ENCODE assay signal across 10 cellular contexts in genomic region chr10:3779146-3779707, GRCh38. TPM values are rescaled to one million over a fixed set of nuclear protein-coding genes. Genes with fewer than 3 reads are reported as not detected.
DNase-seq lines count a peak whose midpoint lies in the region; ATAC-seq, FAIRE-seq and TF ChIP-seq lines count a peak whose summit lies in the region.
"Had no signal": no experiment of that assay in that cellular context is flagged by ENCODE, and none has a peak within 500 bp of the region (broad histone marks: within the 10 kb centered on the region; RNA-seq: fewer than 3 reads in every experiment).

No MANE protein-coding gene starts in this region.

- no peaks in the 10 kb centered on the region for H3K27me3 ChIP-seq in bronchial epithelial cell (ENCODE audit: control insufficient read depth, insufficient read depth, low read length)
- no peaks in the 10 kb centered on the region for H3K27me3 ChIP-seq in upper lobe of left lung
- no peaks in the 10 kb centered on the region for H3K27me3 ChIP-seq in WERI-Rb-1 (ENCODE audit: insufficient read depth, low read depth, severe bottlenecking)

- 15 to 28% methylated on average over 12 to 14 of the region's 14 CpGs for WGBS in lower leg skin, 2 donors
- WGBS in upper lobe of left lung, 2 donors: 77 to 90% methylated on average over 5 to 14 of the region's 14 CpGs

- ATAC-seq in left cardiac atrium (no peak), upper lobe of left lung (ENCODE audit: low FRiP score in 2 of 2) (no peak), HG03457 (IDR thresholded peaks at IDR 0.05; ENCODE audit: unreplicated experiment) (no peak)

- FAIRE-seq in bronchial epithelial cell (lab: Jason Lieb, UNC): no peak

- TF ChIP-seq EP300 in upper lobe of left lung (IDR thresholded peaks at IDR 0.05): no peak

- H3K36me3 ChIP-seq in bronchial epithelial cell (ENCODE audit: control insufficient read depth, insufficient read depth, low read length): peaks cover 31% of the 10 kb centered on the region
- peaks cover 30 to 84% (median 50%) of the 10 kb centered on the region in 4 donors for H3K36me3 ChIP-seq in upper lobe of left lung
- H3K36me3 ChIP-seq in WERI-Rb-1: peaks cover 43% of the 10 kb centered on the region

- DNase-seq in cardiac septum (ENCODE audit: low spot score) (peak; percentile 74), left cardiac atrium (no peak), bronchial epithelial cell (ENCODE audit: low read depth) (peak; percentile 27), lower leg skin (ENCODE audit: low spot score in 2 of 2) (no peak), upper lobe of left lung (peak in 1 of 2 donors; percentile 68), WERI-Rb-1 (no peak), GM10266 (ENCODE audit: extremely low spot score) (no peak)
- DNase-seq: DMS79; effector CD4-positive, alpha-beta T cell had no signal

- H3K27ac ChIP-seq in upper lobe of left lung (peak overlapping the region; percentile 100), WERI-Rb-1 (no peak overlapping the region)

- peaks cover 61 to 77% (median 65%) of the 10 kb centered on the region in 4 donors for H3K4me1 ChIP-seq in upper lobe of left lung

- intact Hi-C loops in cardiac septum (cut with DNase I): loop anchor here (5.0 kb wide), 2 partner anchors 252 to 327 kb away; no protein-coding TSS in a partner anchor
- intact Hi-C loops in left cardiac atrium (cut with DNase I): no loop called here
- intact Hi-C loops in lower leg skin (cut with DNase I; ENCODE audit: low total_unique reads): loop anchor here (5.0 kb wide), 1 partner anchor 292 kb away; no protein-coding TSS in a partner anchor

- TF ChIP-seq CTCF in bronchial epithelial cell (IDR thresholded peaks at IDR 0.05; ENCODE audit: insufficient read depth, low read length, severe bottlenecking) (no peak), lower leg skin (IDR thresholded peaks at IDR 0.05) (no peak), upper lobe of left lung (IDR thresholded peaks at IDR 0.05) (no peak), WERI-Rb-1 (IDR thresholded peaks at IDR 0.05; ENCODE audit: low read depth, low read length) (no peak), GM10266 (IDR thresholded peaks at IDR 0.05; ENCODE audit: control insufficient read depth, insufficient read depth, low read depth, missing control alignments) (no peak)

- H3K9me3 ChIP-seq in upper lobe of left lung (no peaks in the 10 kb centered on the region), WERI-Rb-1 (ENCODE audit: severe bottlenecking) (no peaks in the 10 kb centered on the region)

- TF ChIP-seq POLR2A in lower leg skin (IDR thresholded peaks at IDR 0.05) (no peak), upper lobe of left lung (IDR thresholded peaks at IDR 0.05) (no peak)

- H3K4me3 ChIP-seq in bronchial epithelial cell (ENCODE audit: low read depth, low read length): no peak overlapping the region
- H3K4me3 ChIP-seq in lower leg skin (ENCODE audit: low read depth, poor library complexity, severe bottlenecking): peak overlapping the region; percentile 89
- peak overlapping the region; percentile 11 to 91 (median 66) for H3K4me3 ChIP-seq in upper lobe of left lung
- H3K4me3 ChIP-seq in WERI-Rb-1 (ENCODE audit: low read depth, low read length): no peak overlapping the region

RNA-seq across cellular contexts. Expression of gene KLF6, which starts 5.8 kb away (rescaled TPM):
- 83.1 TPM for total RNA-seq in cardiac septum
- 10 to 100 TPM; 76.3 to 78.7 TPM for total RNA-seq in left cardiac atrium
- 49.7 and 70.6 TPM in 2 replicates for total RNA-seq in bronchial epithelial cell
- total RNA-seq in lower leg skin: 100 to 1,000 TPM; 127 to 533 (median 179) TPM
- total RNA-seq in upper lobe of left lung: 100 to 1,000 TPM; 164 to 439 (median 249) TPM

Comparison
In these comparisons a context has a peak if more than half of its experiments do, and no peak if none do; other contexts are left out.
1. DNase-seq: peak in cardiac septum (single experiment) and bronchial epithelial cell (single experiment); none in left cardiac atrium (single experiment), lower leg skin (0 of 2), WERI-Rb-1 (single experiment) and GM10266 (single experiment).
2. intact Hi-C loops: an anchor here in cardiac septum (5.0 kb wide) and lower leg skin (5.0 kb wide); none called in left cardiac atrium.
3. H3K4me3 ChIP-seq: peak in lower leg skin (single experiment) and upper lobe of left lung (4 of 4); none in bronchial epithelial cell (single experiment) and WERI-Rb-1 (single experiment).